ENCODE assay signal across 16 cellular contexts in the genomic region with DNA sequence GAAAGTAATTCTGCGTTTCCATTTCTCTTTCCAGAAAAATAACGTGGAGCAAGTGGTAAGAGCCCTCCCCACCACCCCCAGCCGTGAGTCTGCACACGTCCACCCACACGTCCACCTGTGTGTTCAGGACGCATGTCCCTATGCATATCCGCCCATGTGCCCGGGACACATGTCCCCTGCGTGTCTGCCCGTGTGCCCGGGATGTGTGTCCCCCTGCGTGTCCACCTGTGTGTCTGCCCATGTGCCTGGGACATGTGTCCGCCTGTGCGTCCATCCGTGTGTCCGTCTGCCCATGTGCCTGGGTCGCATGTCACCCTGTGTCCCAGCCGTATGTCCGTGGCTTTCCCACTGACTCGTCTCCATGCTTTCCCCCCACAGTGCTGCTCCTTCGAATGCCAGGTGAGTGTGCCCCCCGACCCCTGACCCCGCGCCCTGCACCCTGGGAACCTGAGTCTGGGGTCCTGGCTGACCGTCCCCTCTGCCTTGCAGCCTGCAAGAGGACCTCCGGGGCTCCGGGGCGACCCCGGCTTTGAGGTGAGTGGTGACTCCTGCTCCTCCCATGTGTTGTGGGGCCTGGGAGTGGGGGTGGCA. TPM values are rescaled to one million over a fixed set of nuclear protein-coding genes. Genes with fewer than 3 reads are reported as not detected.
DNase-seq lines count a peak whose midpoint lies in the region; ATAC-seq and TF ChIP-seq lines count a peak whose summit lies in the region.
"Had no signal": no experiment of that assay in that cellular context is flagged by ENCODE, and none has a peak within 500 bp of the region (broad histone marks: within the 10 kb centered on the region; RNA-seq: fewer than 3 reads in every experiment).

No MANE protein-coding gene starts in this region.

- H3K4me1 ChIP-seq in esophagus muscularis mucosa = peaks cover 26 to 91% (median 85%) of the 10 kb centered on the region in 4 donors
- H3K4me1 ChIP-seq in muscle layer of colon (ENCODE audit: insufficient read depth, low read length) = peaks cover 61% of the 10 kb centered on the region
- H3K4me1 ChIP-seq in upper lobe of right lung = no peaks in the 10 kb centered on the region
- H3K4me1 ChIP-seq: neural progenitor cell had no signal

- H3K9ac ChIP-seq in muscle layer of colon (ENCODE audit: low read length) = no peak overlapping the region
- H3K9ac ChIP-seq: KMS-11, neural progenitor cell had no signal

- no peak for TF ChIP-seq CTCF in esophagus muscularis mucosa (IDR thresholded peaks at IDR 0.05)
- no peak for TF ChIP-seq CTCF in upper lobe of right lung (IDR thresholded peaks at IDR 0.05)

- H3K36me3 Mint-ChIP-seq in activated naive CD4-positive, alpha-beta T cell treated with anti-CD3 and anti-CD28 coated beads, Interleukin-2, amount 10 ng/mL, durations not matched to agents 7 days and 5 days = no peaks in the 10 kb centered on the region
- no peaks in the 10 kb centered on the region for H3K36me3 Mint-ChIP-seq in activated naive CD4-positive, alpha-beta T cell treated with anti-CD3 and anti-CD28 coated beads, Interleukin-2, amount 50 U/mL, for 72 hours

- H3K27me3 Mint-ChIP-seq in activated naive CD4-positive, alpha-beta T cell treated with anti-CD3 and anti-CD28 coated beads, Interleukin-2, amount 10 ng/mL, durations not matched to agents 7 days and 5 days = peaks cover 28% of the 10 kb centered on the region
- H3K27me3 Mint-ChIP-seq: CD4-positive, alpha-beta T cell had no signal

- no peaks in the 10 kb centered on the region for H3K9me3 Mint-ChIP-seq in activated naive CD4-positive, alpha-beta T cell treated with anti-CD3 and anti-CD28 coated beads, Interleukin-2, amount 10 ng/mL, durations not matched to agents 7 days and 5 days
- H3K9me3 Mint-ChIP-seq in activated naive CD4-positive, alpha-beta T cell treated with anti-CD3 and anti-CD28 coated beads, Interleukin-2, amount 50 U/mL, for 72 hours = no peaks in the 10 kb centered on the region
- H3K9me3 Mint-ChIP-seq: CD4-positive, alpha-beta T cell; neural progenitor cell had no signal

- no peak for ATAC-seq in activated naive CD4-positive, alpha-beta T cell treated with anti-CD3 and anti-CD28 coated beads, Interleukin-2, amount 50 U/mL, for 72 hours
- ATAC-seq in upper lobe of right lung (no peak), HG03139 (IDR thresholded peaks at IDR 0.05; ENCODE audit: unreplicated experiment) (no peak)

- H3K27ac Mint-ChIP-seq in activated naive CD4-positive, alpha-beta T cell treated with anti-CD3 and anti-CD28 coated beads, Interleukin-2, amount 10 ng/mL, durations not matched to agents 7 days and 5 days = no peak overlapping the region
- no peak overlapping the region for H3K27ac Mint-ChIP-seq in activated naive CD4-positive, alpha-beta T cell treated with anti-CD3 and anti-CD28 coated beads, Interleukin-2, amount 50 U/mL, for 72 hours
- H3K27ac Mint-ChIP-seq: CD4-positive, alpha-beta T cell; neural progenitor cell had no signal

- CTCF ChIA-PET in activated naive CD4-positive, alpha-beta T cell treated with anti-CD3 and anti-CD28 coated beads, Interleukin-2, amount 10 ng/mL, durations not matched to agents 7 days and 5 days (lab: Charles Lee) = no interaction called here

- TF ChIP-seq POLR2A in esophagus muscularis mucosa (IDR thresholded peaks at IDR 0.05; ENCODE audit: low read depth) = no peak

- no peak for TF ChIP-seq EP300 in esophagus muscularis mucosa (IDR thresholded peaks at IDR 0.05)

- DNase-seq in activated naive CD4-positive, alpha-beta T cell treated with anti-CD3 and anti-CD28 coated beads, Interleukin-2, amount 10 ng/mL, durations not matched to agents 7 days and 5 days = peak; percentile 19
- DNase-seq in activated naive CD4-positive, alpha-beta T cell treated with anti-CD3 and anti-CD28 coated beads, Interleukin-2, amount 50 U/mL, for 72 hours (ENCODE audit: low spot score in 2 of 2) = no peak
- DNase-seq in esophagus muscularis mucosa (ENCODE audit: extremely low spot score) = no peak
- DNase-seq in upper lobe of right lung = peak; percentile 57
- DNase-seq in NCI-H1930 (lab: John Stamatoyannopoulos, UW) = no peak
- DNase-seq in NCI-H82 treated with DMSO at 0.1 percent for 48 hours (lab: John Stamatoyannopoulos, UW; ENCODE audit: unreplicated experiment) = no peak
- DNase-seq: activated gamma-delta T cell, DND-41, NCI-H1092, NCI-H2107, PC-9 had no signal

- no peaks in the 10 kb centered on the region for H3K4me1 Mint-ChIP-seq in activated naive CD4-positive, alpha-beta T cell treated with anti-CD3 and anti-CD28 coated beads, Interleukin-2, amount 10 ng/mL, durations not matched to agents 7 days and 5 days
- H3K4me1 Mint-ChIP-seq: neural progenitor cell had no signal

- no peak overlapping the region for H3K4me3 ChIP-seq in esophagus muscularis mucosa
- H3K4me3 ChIP-seq in muscle layer of colon (ENCODE audit: low read depth in 1 of 2, low read length in 2 of 2) = no peak overlapping the region
- no peak overlapping the region for H3K4me3 ChIP-seq in upper lobe of right lung
- H3K4me3 ChIP-seq: neural progenitor cell, PC-9 had no signal

- H3K27ac ChIP-seq in esophagus muscularis mucosa (replicated peaks in 1 of 4) = peak overlapping the region; percentile 96 to 99 (median 97)
- peak overlapping the region; percentile 56 for H3K27ac ChIP-seq in muscle layer of colon (ENCODE audit: low read depth, low read length)
- H3K27ac ChIP-seq in upper lobe of right lung = no peak overlapping the region
- H3K27ac ChIP-seq: KMS-11, neural progenitor cell, PC-9 had no signal

- H3K36me3 ChIP-seq in esophagus muscularis mucosa (peaks cover 49 to 81% (median 79%) of the 10 kb centered on the region in 4 donors), muscle layer of colon (ENCODE audit: insufficient read depth, low read length) (peaks cover 68% of the 10 kb centered on the region), upper lobe of right lung (peaks cover 15% of the 10 kb centered on the region)
- H3K36me3 ChIP-seq: neural progenitor cell had no signal

- no peaks in the 10 kb centered on the region for H3K27me3 ChIP-seq in esophagus muscularis mucosa
- no peaks in the 10 kb centered on the region for H3K27me3 ChIP-seq in muscle layer of colon (ENCODE audit: control insufficient read depth in 1 of 2, insufficient read depth in 2 of 2, low read length in 2 of 2)
- H3K27me3 ChIP-seq in upper lobe of right lung = no peaks in the 10 kb centered on the region

- no peaks in the 10 kb centered on the region for H3K9me3 ChIP-seq in esophagus muscularis mucosa
- no peaks in the 10 kb centered on the region for H3K9me3 ChIP-seq in muscle layer of colon (ENCODE audit: low read length)
- H3K9me3 ChIP-seq in upper lobe of right lung = no peaks in the 10 kb centered on the region

- H3K4me3 Mint-ChIP-seq in activated naive CD4-positive, alpha-beta T cell treated with anti-CD3 and anti-CD28 coated beads, Interleukin-2, amount 10 ng/mL, durations not matched to agents 7 days and 5 days = no peak overlapping the region
- H3K4me3 Mint-ChIP-seq: CD4-positive, alpha-beta T cell; neural progenitor cell had no signal

- intact Hi-C loops in esophagus muscularis mucosa (cut with DNase I) (no loop called here), upper lobe of right lung (cut with DNase I) (no loop called here)

- 78% methylated on average over 25 of the region's 29 CpGs for WGBS in esophagus muscularis mucosa

RNA-seq across cellular contexts. Expression of a gene that starts 5.6 kb away (rescaled TPM):
- total RNA-seq in activated naive CD4-positive, alpha-beta T cell treated with anti-CD3 and anti-CD28 coated beads, Interleukin-2, amount 50 U/mL, for 72 hours = 1 to 10 TPM; 2.0 to 4.7 TPM
- 1,000 to 10,000 TPM in 2 of 4 donors, 100 to 1,000 TPM in 2; 646 to 1,432 (median 1,078) TPM for total RNA-seq in esophagus muscularis mucosa
- 175 TPM for total RNA-seq in upper lobe of right lung

Comparison
In these comparisons a context has a peak if more than half of its experiments do, and no peak if none do; other contexts are left out.
1. DNase-seq: peak in activated naive CD4-positive, alpha-beta T cell treated with anti-CD3 and anti-CD28 coated beads, Interleukin-2, amount 10 ng/mL, durations not matched to agents 7 days and 5 days (single experiment) and upper lobe of right lung (single experiment); none in activated naive CD4-positive, alpha-beta T cell treated with anti-CD3 and anti-CD28 coated beads, Interleukin-2, amount 50 U/mL, for 72 hours (0 of 2), esophagus muscularis mucosa (single experiment), NCI-H1930 (0 of 2) and NCI-H82 treated with DMSO at 0.1 percent for 48 hours (single experiment).
2. RNA of a gene that starts 5.6 kb away (total RNA-seq): 646 to 1,432 TPM in esophagus muscularis mucosa and 175 TPM in upper lobe of right lung (single experiment); 2.0 to 4.7 TPM in activated naive CD4-positive, alpha-beta T cell treated with anti-CD3 and anti-CD28 coated beads, Interleukin-2, amount 50 U/mL, for 72 hours; every median in the first group is over 10 times any median in the second.